9 cellular contexts compared by ENCODE assay signal in genomic region chr7:104982308-104982755, GRCh38. TPM values are rescaled to one million over a fixed set of nuclear protein-coding genes. Genes with fewer than 3 reads are reported as not detected.
DNase-seq lines count a peak whose midpoint lies in the region; ATAC-seq and TF ChIP-seq lines count a peak whose summit lies in the region.
"Had no signal": no experiment of that assay in that cellular context is flagged by ENCODE, and none has a peak within 500 bp of the region (broad histone marks: within the 10 kb centered on the region; RNA-seq: fewer than 3 reads in every experiment).

No MANE protein-coding gene starts in this region.

- H3K27me3 Mint-ChIP-seq in activated naive CD4-positive, alpha-beta T cell treated with anti-CD3 and anti-CD28 coated beads for 36 hours (ENCODE audit: low read depth) = no peaks in the 10 kb centered on the region
- no peaks in the 10 kb centered on the region for H3K27me3 Mint-ChIP-seq in activated T-helper 17 cell treated with anti-CD3 and anti-CD28 coated beads, Interleukin-2, amount 50 U/mL, for 72 hours

- H3K27me3 ChIP-seq in left lung (no peaks in the 10 kb centered on the region), tibial nerve (no peaks in the 10 kb centered on the region)

- H3K9me3 Mint-ChIP-seq in activated naive CD4-positive, alpha-beta T cell treated with anti-CD3 and anti-CD28 coated beads for 36 hours = no peaks in the 10 kb centered on the region
- H3K9me3 Mint-ChIP-seq in activated T-helper 17 cell treated with anti-CD3 and anti-CD28 coated beads, Interleukin-2, amount 50 U/mL, for 72 hours = no peaks in the 10 kb centered on the region

- TF ChIP-seq CTCF in left lung (IDR thresholded peaks at IDR 0.05) = no peak
- no peak for TF ChIP-seq CTCF in tibial nerve (IDR thresholded peaks at IDR 0.05)

- H3K9me3 ChIP-seq in left lung (no peaks in the 10 kb centered on the region), tibial nerve (no peaks in the 10 kb centered on the region)

- peaks cover 54% of the 10 kb centered on the region for H3K4me1 Mint-ChIP-seq in activated naive CD4-positive, alpha-beta T cell treated with anti-CD3 and anti-CD28 coated beads for 36 hours (ENCODE audit: low read depth)
- H3K4me1 Mint-ChIP-seq in activated T-helper 17 cell treated with anti-CD3 and anti-CD28 coated beads, Interleukin-2, amount 50 U/mL, for 72 hours = peaks cover 32% of the 10 kb centered on the region

- peak overlapping the region; percentile 99 for H3K27ac ChIP-seq in left lung
- peak overlapping the region; percentile 96 to 99 (median 97) for H3K27ac ChIP-seq in tibial nerve

- H3K27ac Mint-ChIP-seq in activated naive CD4-positive, alpha-beta T cell treated with anti-CD3 and anti-CD28 coated beads for 36 hours = peak overlapping the region; percentile 100
- peak overlapping the region; percentile 100 for H3K27ac Mint-ChIP-seq in activated T-helper 17 cell treated with anti-CD3 and anti-CD28 coated beads, Interleukin-2, amount 50 U/mL, for 72 hours

- CTCF ChIA-PET in activated naive CD4-positive, alpha-beta T cell treated with anti-CD3 and anti-CD28 coated beads for 36 hours (lab: Charles Lee) = interaction anchor here (0.8 to 8.3 kb wide), 18 partner anchors 10 to 549 kb away, joined by 3 to 140 read pairs (median 7); partner anchors contain the start of genes KMT2E and RINT1

- H3K4me3 ChIP-seq in left lung (no peak overlapping the region), tibial nerve (no peak overlapping the region)

- intact Hi-C loops in activated naive CD4-positive, alpha-beta T cell treated with anti-CD3 and anti-CD28 coated beads for 36 hours (cut with micrococcal nuclease) = loop anchor here (2.0 to 5.0 kb wide), 2 partner anchors 362 to 550 kb away; partner anchors contain the start of gene RINT1
- intact Hi-C loops in left lung (cut with DNase I) = no loop called here

- 17 to 21% methylated on average over 3 of the region's 3 CpGs for WGBS in tibial nerve, 2 donors

- TF ChIP-seq EP300 in tibial nerve (IDR thresholded peaks at IDR 0.05) = no peak

- H3K4me1 ChIP-seq in left lung = peaks cover 39 to 86% of the 10 kb centered on the region in 2 donors
- H3K4me1 ChIP-seq in tibial nerve = peaks cover 0 to 58% (median 58%) of the 10 kb centered on the region in 4 donors

- no peak for ATAC-seq in activated T-helper 17 cell treated with anti-CD3 and anti-CD28 coated beads, Interleukin-2, amount 50 U/mL, for 72 hours (replicated peaks)
- ATAC-seq in left lung (no peak), HG02610 (IDR thresholded peaks at IDR 0.05; ENCODE audit: unreplicated experiment) (no peak)
- ATAC-seq: esophagus mucosa had no signal

- no peak for DNase-seq in activated naive CD4-positive, alpha-beta T cell treated with anti-CD3 and anti-CD28 coated beads for 36 hours
- no peak for DNase-seq in activated naive CD4-positive, alpha-beta T cell treated with anti-CD3 and anti-CD28 coated beads, Interleukin-2, amount 50 U/mL, for 16 hours
- DNase-seq in left lung = no peak
- peak in 1 of 2 donors; percentile 4 for DNase-seq in tibial nerve (ENCODE audit: low spot score in 2 of 2)
- DNase-seq in dedifferentiated amniotic fluid mesenchymal stem cell (ENCODE audit: extremely low spot score) = no peak
- DNase-seq in stimulated activated CD4-positive, alpha-beta T cell treated with anti-CD3 and anti-CD28 coated beads, Interleukin-4, amount 100 ng/mL, for 24 hours = no peak

- H3K36me3 ChIP-seq in left lung (no peaks in the 10 kb centered on the region), tibial nerve (no peaks in the 10 kb centered on the region)

- TF ChIP-seq POLR2A in tibial nerve (IDR thresholded peaks at IDR 0.05) = no peak

- no peaks in the 10 kb centered on the region for H3K36me3 Mint-ChIP-seq in activated naive CD4-positive, alpha-beta T cell treated with anti-CD3 and anti-CD28 coated beads for 36 hours (ENCODE audit: low read depth)
- peaks cover 46% of the 10 kb centered on the region for H3K36me3 Mint-ChIP-seq in activated T-helper 17 cell treated with anti-CD3 and anti-CD28 coated beads, Interleukin-2, amount 50 U/mL, for 72 hours (ENCODE audit: low read depth)

- H3K4me3 Mint-ChIP-seq in activated naive CD4-positive, alpha-beta T cell treated with anti-CD3 and anti-CD28 coated beads for 36 hours = peak overlapping the region; percentile 98
- peak overlapping the region; percentile 97 for H3K4me3 Mint-ChIP-seq in activated T-helper 17 cell treated with anti-CD3 and anti-CD28 coated beads, Interleukin-2, amount 50 U/mL, for 72 hours

RNA-seq across cellular contexts. Expression of gene KMT2E, which starts 31.7 kb away (rescaled TPM):
- total RNA-seq in activated naive CD4-positive, alpha-beta T cell treated with anti-CD3 and anti-CD28 coated beads for 36 hours = 10 to 100 TPM; 63.3 to 63.4 TPM
- total RNA-seq in activated T-helper 17 cell treated with anti-CD3 and anti-CD28 coated beads, Interleukin-2, amount 50 U/mL, for 72 hours = 100 to 1,000 TPM in 1 of 2 donors, 10 to 100 TPM in 1; 85.2 to 181 TPM
- total RNA-seq in left lung (10 to 100 TPM; 74.5 to 96.2 TPM), tibial nerve (100 to 1,000 TPM in 3 of 4 donors, 10 to 100 TPM in 1; 91.4 to 141 (median 132) TPM)
